Comparison of ENCODE assay signal across 23 cellular contexts in the genomic region with DNA sequence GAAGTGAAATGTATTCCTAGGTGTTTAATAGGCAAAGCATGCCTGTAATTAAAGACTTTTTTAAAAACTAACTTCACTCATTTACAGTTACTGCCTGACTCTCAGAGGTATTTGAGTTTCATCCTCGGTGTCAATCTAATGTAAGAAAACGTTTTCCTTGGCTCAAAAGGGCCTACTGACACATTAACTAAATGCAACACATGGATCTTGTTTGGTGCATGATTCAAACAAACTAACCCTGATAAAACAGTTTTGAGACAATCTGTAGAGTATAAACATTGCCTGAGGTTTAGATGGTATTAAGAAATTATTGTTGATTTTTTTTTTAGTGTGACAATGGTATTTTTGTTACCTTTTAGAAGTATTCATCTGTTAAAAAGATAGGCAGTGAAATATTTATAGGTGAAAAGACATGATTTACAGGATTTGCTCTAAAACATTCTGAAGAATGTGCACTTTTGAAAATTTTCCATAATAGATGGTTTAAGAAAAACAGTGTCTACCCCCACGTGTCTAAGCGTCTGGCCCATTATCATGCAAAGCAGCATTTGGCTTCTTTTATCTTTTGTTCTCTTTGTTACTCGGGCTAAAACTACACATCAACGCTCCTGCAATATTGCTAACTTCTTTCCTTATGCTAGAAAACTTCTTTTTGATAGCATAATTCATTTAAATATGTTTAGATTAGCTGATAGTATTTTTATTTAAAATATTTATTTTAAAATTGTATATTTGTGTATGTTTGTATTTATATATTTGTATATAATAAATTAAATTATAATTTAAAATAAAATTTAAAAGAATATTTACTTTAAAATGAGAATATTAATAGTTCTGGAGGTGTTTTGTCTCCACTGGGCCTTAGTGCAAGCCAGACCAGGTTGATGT.
DNase-seq lines count a peak whose midpoint lies in the region; ATAC-seq and TF ChIP-seq lines count a peak whose summit lies in the region.
"Had no signal": no experiment of that assay in that cellular context is flagged by ENCODE, and none has a peak within 500 bp of the region (broad histone marks: within the 10 kb centered on the region; RNA-seq: fewer than 3 reads in every experiment).

No MANE protein-coding gene starts in this region.

- H3K4me1 ChIP-seq in OCI-LY1 (ENCODE audit: insufficient read depth, low read length, severe bottlenecking) (peaks cover 35% of the 10 kb centered on the region), endodermal cell (ENCODE audit: control insufficient read depth, insufficient read depth, low read length) (peaks cover 5% of the 10 kb centered on the region), osteoblast (ENCODE audit: insufficient read depth, low read length) (peaks cover 41% of the 10 kb centered on the region)

- H3K27ac Mint-ChIP-seq in endodermal cell, result no peak overlapping the region
- H3K27ac Mint-ChIP-seq: activated naive CD4-positive, alpha-beta T cell treated with anti-CD3 and anti-CD28 coated beads, Interleukin-2, amount 50 U/mL, for 72 hours; activated T-helper 17 cell treated with anti-CD3 and anti-CD28 coated beads, Interleukin-2, amount 50 U/mL, for 72 hours; CD14-positive monocyte; naive thymus-derived CD4-positive, alpha-beta T cell; stimulated activated effector memory CD8-positive, alpha-beta T cell treated with anti-CD3 and anti-CD28 coated beads, Interleukin-12 subunit alpha, Interleukin-12 subunit beta, amount 100 ng/mL, for 72 hours had no signal

- peak overlapping the region; percentile 29 for H3K27ac ChIP-seq in OCI-LY1 (ENCODE audit: low read depth, low read length, poor library complexity, severe bottlenecking)
- peak overlapping the region; percentile 73 for H3K27ac ChIP-seq in endodermal cell (ENCODE audit: low read depth, low read length)
- H3K27ac ChIP-seq in osteoblast (ENCODE audit: low read depth, low read length), result peak overlapping the region; percentile 94
- H3K27ac ChIP-seq: RWPE1, SK-N-MC had no signal

- WGBS in endodermal cell (ENCODE audit: insufficient coverage in 1 of 2, insufficient read length in 1 of 2), 2 experiments, result 25 to 72% methylated on average over 3 to 6 of the region's 6 CpGs

- no peaks in the 10 kb centered on the region for H3K36me3 Mint-ChIP-seq in endodermal cell (ENCODE audit: low read depth)
- H3K36me3 Mint-ChIP-seq: activated naive CD4-positive, alpha-beta T cell treated with anti-CD3 and anti-CD28 coated beads, Interleukin-2, amount 50 U/mL, for 72 hours; CD14-positive monocyte; naive thymus-derived CD4-positive, alpha-beta T cell; stimulated activated effector memory CD8-positive, alpha-beta T cell treated with anti-CD3 and anti-CD28 coated beads, Interleukin-12 subunit alpha, Interleukin-12 subunit beta, amount 100 ng/mL, for 72 hours had no signal

- H3K27me3 ChIP-seq in OCI-LY1 (ENCODE audit: insufficient read depth, low read length) (no peaks in the 10 kb centered on the region), endodermal cell (ENCODE audit: control insufficient read depth, insufficient read depth, low read length, poor library complexity, severe bottlenecking) (no peaks in the 10 kb centered on the region), osteoblast (ENCODE audit: insufficient read depth, low read length) (no peaks in the 10 kb centered on the region)
- H3K27me3 ChIP-seq: dorsolateral prefrontal cortex had no signal

- peaks cover 24% of the 10 kb centered on the region for H3K4me1 Mint-ChIP-seq in endodermal cell
- H3K4me1 Mint-ChIP-seq: activated T-helper 17 cell treated with anti-CD3 and anti-CD28 coated beads, Interleukin-2, amount 50 U/mL, for 72 hours; central memory CD8-positive, alpha-beta T cell; stimulated activated effector memory CD8-positive, alpha-beta T cell treated with anti-CD3 and anti-CD28 coated beads, Interleukin-12 subunit alpha, Interleukin-12 subunit beta, amount 100 ng/mL, for 72 hours had no signal

- H3K79me2 ChIP-seq in OCI-LY1 (ENCODE audit: insufficient read depth, low read length), result no peaks in the 10 kb centered on the region
- H3K79me2 ChIP-seq in osteoblast (ENCODE audit: insufficient read depth, low read length), result no peaks in the 10 kb centered on the region

- no peaks in the 10 kb centered on the region for H3K27me3 Mint-ChIP-seq in endodermal cell (ENCODE audit: insufficient read depth)

- peaks cover 9% of the 10 kb centered on the region for H3K9me3 Mint-ChIP-seq in endodermal cell
- H3K9me3 Mint-ChIP-seq: activated T-helper 17 cell treated with anti-CD3 and anti-CD28 coated beads, Interleukin-2, amount 50 U/mL, for 72 hours; central memory CD8-positive, alpha-beta T cell; stimulated activated effector memory CD8-positive, alpha-beta T cell treated with anti-CD3 and anti-CD28 coated beads, Interleukin-12 subunit alpha, Interleukin-12 subunit beta, amount 100 ng/mL, for 72 hours had no signal

- H4K20me1 ChIP-seq in OCI-LY1 (ENCODE audit: insufficient read depth, low read length) (no peaks in the 10 kb centered on the region), osteoblast (ENCODE audit: insufficient read depth, low read length) (no peaks in the 10 kb centered on the region)

- ATAC-seq in HG02759 (IDR thresholded peaks at IDR 0.05; ENCODE audit: unreplicated experiment) (no peak), GM18870 (IDR thresholded peaks at IDR 0.05; ENCODE audit: unreplicated experiment) (no peak)
- ATAC-seq: activated naive CD4-positive, alpha-beta T cell treated with anti-CD3 and anti-CD28 coated beads, Interleukin-2, amount 50 U/mL, for 72 hours; activated T-helper 17 cell treated with anti-CD3 and anti-CD28 coated beads, Interleukin-2, amount 50 U/mL, for 72 hours; left colon; naive thymus-derived CD4-positive, alpha-beta T cell; stimulated activated effector memory CD8-positive, alpha-beta T cell treated with anti-CD3 and anti-CD28 coated beads, Interleukin-12 subunit alpha, Interleukin-12 subunit beta, amount 100 ng/mL, for 72 hours had no signal

- H3K36me3 ChIP-seq in OCI-LY1 (ENCODE audit: insufficient read depth, low read length) (no peaks in the 10 kb centered on the region), endodermal cell (ENCODE audit: control insufficient read depth, insufficient read depth, low read length) (no peaks in the 10 kb centered on the region), osteoblast (ENCODE audit: insufficient read depth, low read length) (no peaks in the 10 kb centered on the region)

- H3K4me3 Mint-ChIP-seq in endodermal cell, result no peak overlapping the region
- H3K4me3 Mint-ChIP-seq: activated T-helper 17 cell treated with anti-CD3 and anti-CD28 coated beads, Interleukin-2, amount 50 U/mL, for 72 hours; CD14-positive monocyte; central memory CD8-positive, alpha-beta T cell; naive thymus-derived CD4-positive, alpha-beta T cell; stimulated activated effector memory CD8-positive, alpha-beta T cell treated with anti-CD3 and anti-CD28 coated beads, Interleukin-12 subunit alpha, Interleukin-12 subunit beta, amount 100 ng/mL, for 72 hours had no signal

- H3K4me2 ChIP-seq in OCI-LY1 (ENCODE audit: low read length) (no peak overlapping the region), osteoblast (ENCODE audit: insufficient read depth, low read length) (no peak overlapping the region)

- H3K4me3 ChIP-seq in OCI-LY1 (ENCODE audit: low read depth, low read length, poor library complexity, severe bottlenecking) (no peak overlapping the region), endodermal cell (ENCODE audit: low read length) (no peak overlapping the region), osteoblast (ENCODE audit: insufficient read depth, low read length) (no peak overlapping the region)
- H3K4me3 ChIP-seq: dorsolateral prefrontal cortex, SK-N-MC had no signal

- H3K9me3 ChIP-seq in OCI-LY1 (ENCODE audit: low read length) (peaks cover 10% of the 10 kb centered on the region; the same call in 1 of the 2 replicates), endodermal cell (ENCODE audit: control insufficient read depth, low read length) (peaks cover 14% of the 10 kb centered on the region), osteoblast (ENCODE audit: low read depth, low read length) (peaks cover 3% of the 10 kb centered on the region)

- H3K9ac ChIP-seq in OCI-LY1 (ENCODE audit: low read length) (no peak overlapping the region), endodermal cell (ENCODE audit: extremely low read depth, low read length, poor library complexity, severe bottlenecking) (no peak overlapping the region)

- no peaks in the 10 kb centered on the region for H3F3A ChIP-seq in OCI-LY1 (ENCODE audit: insufficient read depth, low read length)

- DNase-seq in EH (ENCODE audit: low read depth), result peak; percentile 46
- DNase-seq in endodermal cell, result no peak
- DNase-seq in osteoblast (ENCODE audit: insufficient read length, low spot score, missing footprints), result peak; percentile 85
- no peak for DNase-seq in SKM-1 treated with dmso at 0.1 percent for 144 hours (lab: John Stamatoyannopoulos, UW; ENCODE audit: unreplicated experiment)
- DNase-seq: activated CD4-positive, alpha-beta T cell treated with anti-CD3 and anti-CD28 coated beads, Interleukin-2, amount 50 U/mL, for 48 hours; activated CD8-positive, alpha-beta memory T cell treated with anti-CD3 and anti-CD28 coated beads, Interleukin-2, amount 50 U/mL, for 4 hours; Calu3; dorsolateral prefrontal cortex; Karpas-422; left colon; naive thymus-derived CD4-positive, alpha-beta T cell; NCI-H1694; T-helper 9 cell had no signal

- no peak for TF ChIP-seq CTCF in OCI-LY1 (IDR thresholded peaks at IDR 0.05; ENCODE audit: low read length)
- no peak for TF ChIP-seq CTCF in endodermal cell (conservative IDR thresholded peaks at IDR 0.05)
- no peak for TF ChIP-seq CTCF in osteoblast (IDR thresholded peaks at IDR 0.05; ENCODE audit: extremely low read depth, low read depth, low read length)

- no peaks in the 10 kb centered on the region for H3K9me2 ChIP-seq in OCI-LY1 (ENCODE audit: low read depth, low read length)

- H2AFZ ChIP-seq in OCI-LY1 (ENCODE audit: low read length) (peak overlapping the region; percentile 51; the same call in 1 of the 2 replicates), osteoblast (ENCODE audit: low read length) (no peak overlapping the region)

Comparison
In these comparisons a context has a peak if more than half of its experiments do, and no peak if none do; other contexts are left out.
1. DNase-seq: peak in EH (single experiment) and osteoblast (single experiment); none in endodermal cell (single experiment) and SKM-1 treated with dmso at 0.1 percent for 144 hours (single experiment).
2. H3K27ac ChIP-seq: peak in every context shown above with its lines; median percentile 94 in osteoblast; 73 in endodermal cell; 29 in OCI-LY1.